In genomic region chr5:54867310-54867944, GRCh38 we compare ENCODE assay signal across 9 cellular contexts.
DNase-seq lines count a peak whose midpoint lies in the region; ATAC-seq and TF ChIP-seq lines count a peak whose summit lies in the region.
"Had no signal": no experiment of that assay in that cellular context is flagged by ENCODE, and none has a peak within 500 bp of the region (broad histone marks: within the 10 kb centered on the region; RNA-seq: fewer than 3 reads in every experiment).

No MANE protein-coding gene starts in this region.

- DNase-seq in DMS153 treated with DMSO at 0.1 percent for 48 hours (lab: John Stamatoyannopoulos, UW; ENCODE audit: unreplicated experiment): peak; percentile 4
- no peak for DNase-seq in DMS153 (lab: John Stamatoyannopoulos, UW)
- peak; percentile 71 for DNase-seq in LHCN-M2 (ENCODE audit: low read depth)
- peak; percentile 25 to 80 for DNase-seq in SW 1271 (lab: John Stamatoyannopoulos, UW)
- DNase-seq in fibroblast of mammary gland (ENCODE audit: low read depth): peak; percentile 74
- DNase-seq in osteocyte (ENCODE audit: extremely low spot score, unreplicated experiment): no peak

- H3K36me3 Mint-ChIP-seq in osteocyte (ENCODE audit: unreplicated experiment): no peaks in the 10 kb centered on the region

- ATAC-seq in HG03025 (IDR thresholded peaks at IDR 0.05; ENCODE audit: low FRiP score, unreplicated experiment) (no peak), GM19452 (IDR thresholded peaks at IDR 0.05; ENCODE audit: unreplicated experiment) (no peak)

- peaks cover 4% of the 10 kb centered on the region for H3K4me1 Mint-ChIP-seq in osteocyte (ENCODE audit: unreplicated experiment)

- no peak overlapping the region for H3K27ac Mint-ChIP-seq in osteocyte (ENCODE audit: unreplicated experiment)

- TF ChIP-seq CTCF in fibroblast of mammary gland (conservative IDR thresholded peaks at IDR 0.05; ENCODE audit: control insufficient read depth, insufficient read depth, low read depth, low read length): peak; percentile 61
- peak; percentile 71 for TF ChIP-seq CTCF in osteocyte (IDR thresholded peaks at IDR 0.05)

- H3K4me3 Mint-ChIP-seq in osteocyte (ENCODE audit: unreplicated experiment): no peak overlapping the region

- no peak overlapping the region for H3K4me3 ChIP-seq in fibroblast of mammary gland (ENCODE audit: control insufficient read depth, low read depth, low read length)
- H3K4me3 ChIP-seq: BLaER1 treated with 17β-estradiol and CSF1 and Interleukin-3, amounts not matched to agents 10 nM and 100 nM had no signal

- H3K9me3 Mint-ChIP-seq in osteocyte (ENCODE audit: unreplicated experiment): no peaks in the 10 kb centered on the region

- peaks cover 50% of the 10 kb centered on the region for H3K27me3 Mint-ChIP-seq in osteocyte (ENCODE audit: unreplicated experiment)

Comparison
In these comparisons a context has a peak if more than half of its experiments do, and no peak if none do; other contexts are left out.
1. DNase-seq: peak in DMS153 treated with DMSO at 0.1 percent for 48 hours (single experiment), LHCN-M2 (single experiment), SW 1271 (2 of 2) and fibroblast of mammary gland (single experiment); none in DMS153 (single experiment) and osteocyte (single experiment).